Comparison of ENCODE assay signal across 8 cellular contexts in the genomic region with DNA sequence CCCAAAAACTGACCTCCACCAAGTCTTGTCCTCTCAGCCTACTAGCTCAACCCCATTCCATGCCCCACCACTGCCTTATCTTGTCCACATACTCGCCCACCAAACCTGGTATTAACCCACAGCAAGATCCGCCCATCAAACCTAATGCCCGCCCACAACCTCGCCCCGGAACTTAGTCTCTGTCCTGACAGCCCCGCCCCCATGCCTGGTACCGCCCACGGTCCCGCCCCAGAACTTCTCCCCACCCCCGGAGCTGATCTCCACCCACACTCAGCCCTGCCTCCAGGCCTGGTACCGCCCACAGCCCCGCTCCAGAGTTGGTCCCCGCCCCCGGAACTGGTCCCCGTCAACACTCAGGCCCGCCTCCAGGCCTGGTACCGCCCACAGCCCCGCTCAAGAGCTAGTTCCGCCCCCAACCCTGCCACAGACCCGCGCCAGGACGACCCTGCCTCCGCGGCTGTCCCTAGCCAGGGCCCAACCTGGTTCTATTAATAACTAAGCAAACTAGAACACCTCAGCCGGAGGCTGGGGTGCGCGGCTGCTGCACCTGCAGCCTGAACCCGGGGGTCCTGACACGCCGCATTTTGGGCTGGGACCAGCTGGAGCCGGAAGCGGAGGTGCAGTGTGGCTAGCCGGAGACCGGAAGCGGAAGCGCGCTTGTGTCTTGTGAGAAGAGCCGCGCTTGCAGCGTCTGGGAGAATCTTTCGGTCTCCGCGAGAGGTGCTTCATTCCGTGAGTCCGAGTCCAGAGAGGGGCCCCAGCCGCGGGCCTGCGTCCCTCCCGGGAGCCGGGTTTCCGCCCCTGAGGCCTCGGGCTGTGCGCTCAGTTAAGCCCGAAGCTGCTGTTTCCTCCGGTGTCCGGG. TPM values are rescaled to one million over a fixed set of nuclear protein-coding genes. Genes with fewer than 3 reads are reported as not detected.
DNase-seq lines count a peak whose midpoint lies in the region; ATAC-seq and TF ChIP-seq lines count a peak whose summit lies in the region.

A gene (plus strand): TSS at position 662 of the 862 bp plus-strand sequence. CDS start 5,372 bp downstream, outside the sequence.

- peak within 1 kb of the TSS; percentile 94 for H3K4me3 ChIP-seq in CD4-positive, CD25-positive, alpha-beta regulatory T cell (ENCODE audit: low read depth, low read length)
- peak within 1 kb of the TSS; percentile 61 to 99 (median 89) for H3K4me3 ChIP-seq in right lobe of liver

- H3K36me3 ChIP-seq in CD4-positive, CD25-positive, alpha-beta regulatory T cell (ENCODE audit: control insufficient read depth, insufficient read depth, low read length): peaks cover 27% of the 10 kb centered on the region
- peaks cover 4 to 26% (median 16%) of the 10 kb centered on the region in 4 donors for H3K36me3 ChIP-seq in right lobe of liver

- peak; percentile 97 to 99 (median 99) for DNase-seq in CD4-positive, CD25-positive, alpha-beta regulatory T cell
- DNase-seq in NCI-H82 (lab: John Stamatoyannopoulos, UW): peak; percentile 97
- peak; percentile 99 for DNase-seq in activated CD4-positive, alpha-beta T cell treated with anti-CD3 and anti-CD28 coated beads, Interleukin-2, amount 50 U/mL, for 48 hours
- DNase-seq in dermis microvascular lymphatic vessel endothelial cell (ENCODE audit: low read depth in 2 of 2): peak; percentile 93 to 98
- DNase-seq in right lobe of liver: peak; percentile 99 to 100 (median 100)
- DNase-seq in stimulated activated CD4-positive, alpha-beta T cell treated with anti-CD3 and anti-CD28 coated beads, Interleukin-4, amount 100 ng/mL, for 24 hours: peak; percentile 98

- peak; percentile 61 for TF ChIP-seq POLR2A in right lobe of liver (IDR thresholded peaks at IDR 0.05)

- no peaks in the 10 kb centered on the region for H3K27me3 ChIP-seq in CD4-positive, CD25-positive, alpha-beta regulatory T cell (ENCODE audit: control insufficient read depth, insufficient read depth, low read length)
- no peaks in the 10 kb centered on the region for H3K27me3 ChIP-seq in right lobe of liver

- peaks cover 18% of the 10 kb centered on the region for H3K36me3 Mint-ChIP-seq in CD4-positive, CD25-positive, alpha-beta regulatory T cell

- peak within 1 kb of the TSS; percentile 94 to 99 (median 96) for H3K4me3 Mint-ChIP-seq in CD4-positive, CD25-positive, alpha-beta regulatory T cell

- peaks cover 0 to 35% (median 14%) of the 10 kb centered on the region in 4 donors for H3K4me1 Mint-ChIP-seq in CD4-positive, CD25-positive, alpha-beta regulatory T cell

- peaks cover 4% of the 10 kb centered on the region for H3K27me3 Mint-ChIP-seq in CD4-positive, CD25-positive, alpha-beta regulatory T cell

- peak within 1 kb of the TSS; percentile 92 for H3K27ac ChIP-seq in CD4-positive, CD25-positive, alpha-beta regulatory T cell (ENCODE audit: insufficient read depth, low read length, poor library complexity, severe bottlenecking)
- peak within 1 kb of the TSS; percentile 25 to 73 (median 33) for H3K27ac ChIP-seq in right lobe of liver

- peaks cover 12% of the 10 kb centered on the region for H3K4me1 ChIP-seq in CD4-positive, CD25-positive, alpha-beta regulatory T cell (ENCODE audit: control insufficient read depth, insufficient read depth, low read length, poor library complexity, severe bottlenecking)
- peaks cover 0 to 10% (median 3%) of the 10 kb centered on the region in 4 donors for H3K4me1 ChIP-seq in right lobe of liver

- peaks cover 0 to 3% of the 10 kb centered on the region in 2 experiments for H3K9me3 ChIP-seq in CD4-positive, CD25-positive, alpha-beta regulatory T cell (ENCODE audit: control insufficient read depth in 2 of 2, low read length in 2 of 2)
- no peaks in the 10 kb centered on the region for H3K9me3 ChIP-seq in right lobe of liver

- intact Hi-C loops in right lobe of liver (cut with DNase I): no loop called here

- H3K27ac Mint-ChIP-seq in CD4-positive, CD25-positive, alpha-beta regulatory T cell: peak within 1 kb of the TSS; percentile 92 to 98 (median 97)

- under 1% methylated on average over 23 of the region's 56 CpGs for WGBS in right lobe of liver (ENCODE audit: insufficient coverage, low coverage, low lambda C conversion rate, missing lambda C conversion rate)

- TF ChIP-seq CTCF in right lobe of liver (IDR thresholded peaks at IDR 0.05): no peak

- H3K9me3 Mint-ChIP-seq in CD4-positive, CD25-positive, alpha-beta regulatory T cell: peaks cover 0 to 3% (median 0%) of the 10 kb centered on the region in 7 donors

- peak; percentile 96 to 98 for ATAC-seq in CD4-positive, CD25-positive, alpha-beta regulatory T cell (ENCODE audit: low read depth in 2 of 2)
- ATAC-seq in GM19438 (IDR thresholded peaks at IDR 0.05; ENCODE audit: low read depth, unreplicated experiment) (peak; percentile 95), HG03575 (IDR thresholded peaks at IDR 0.05; ENCODE audit: extremely low read depth, insufficient number of reproducible peaks, low FRiP score, unreplicated experiment) (peak; percentile 69), right lobe of liver (peak; percentile 99 to 100 (median 100))

RNA-seq across cellular contexts. Expression of the gene that starts here (rescaled TPM):
- total RNA-seq in CD4-positive, CD25-positive, alpha-beta regulatory T cell: 10.7 TPM
- polyA plus RNA-seq in CD4-positive, CD25-positive, alpha-beta regulatory T cell: 1 to 10 TPM; 2.0 to 7.2 (median 5.6) TPM
- total RNA-seq in dermis microvascular lymphatic vessel endothelial cell (14.0 and 16.2 TPM in 2 replicates), right lobe of liver (1 to 10 TPM; 3.2 to 3.9 (median 3.5) TPM)

Comparison
In these comparisons a context has a peak if more than half of its experiments do, and no peak if none do; other contexts are left out.
1. Peak in every context shown above with its lines: DNase-seq, ATAC-seq, H3K4me3 ChIP-seq and H3K27ac ChIP-seq.